Comparison of ENCODE assay signal across 8 cellular contexts in genomic region chr2:107916696-107917370, GRCh38.
A peak's percentile ranks its signal among the peaks of the same experiment; 100 is the strongest.
DNase-seq lines count a peak whose midpoint lies in the region; ATAC-seq, FAIRE-seq and TF ChIP-seq lines count a peak whose summit lies in the region.
"Not testable (repeated sequence)": the region's sequence is repeated elsewhere in the genome, so short reads cannot be mapped to it uniquely, and the experiment has no call there.

No MANE protein-coding gene starts in this region.

- H3K36me3 ChIP-seq in pancreas: not testable (repeated sequence)

- CTCF ChIA-PET in activated CD8-positive, alpha-beta memory T cell treated with anti-CD3 and anti-CD28 coated beads, Interleukin-2, amount 10 ng/mL, durations not matched to agents 7 days and 5 days (lab: Charles Lee): not testable (repeated sequence)

- not testable (repeated sequence) for H3K9me3 Mint-ChIP-seq in activated CD8-positive, alpha-beta memory T cell treated with anti-CD3 and anti-CD28 coated beads, Interleukin-2, amount 10 ng/mL, durations not matched to agents 7 days and 5 days (ENCODE audit: low read depth)

- H3K4me3 ChIP-seq in pancreas: not testable (repeated sequence)

- peak; percentile 85 for ATAC-seq in GM18498 (IDR thresholded peaks at IDR 0.05; ENCODE audit: unreplicated experiment)
- ATAC-seq in GM19035 (IDR thresholded peaks at IDR 0.05; ENCODE audit: unreplicated experiment): peak; percentile 84
- ATAC-seq in GM21367 (IDR thresholded peaks at IDR 0.05; ENCODE audit: unreplicated experiment): peak; percentile 53
- peak; percentile 89 for ATAC-seq in GM21723 (IDR thresholded peaks at IDR 0.05; ENCODE audit: unreplicated experiment)
- peak; percentile 88 for ATAC-seq in HG02798 (IDR thresholded peaks at IDR 0.05; ENCODE audit: poor library complexity, unreplicated experiment)
- ATAC-seq in HG03442 (IDR thresholded peaks at IDR 0.05; ENCODE audit: unreplicated experiment): peak; percentile 60
- ATAC-seq in activated CD8-positive, alpha-beta memory T cell treated with anti-CD3 and anti-CD28 coated beads, Interleukin-2, amount 10 ng/mL, durations not matched to agents 7 days and 5 days: peak; percentile 57
- ATAC-seq in pancreas: not testable (repeated sequence)

- DNase-seq in activated CD8-positive, alpha-beta memory T cell treated with anti-CD3 and anti-CD28 coated beads, Interleukin-2, amount 10 ng/mL, durations not matched to agents 7 days and 5 days; pancreas: not testable (repeated sequence)

- not testable (repeated sequence) for H3K9me3 ChIP-seq in pancreas

- 56 to 71% methylated on average over 1 of the region's 1 CpG for WGBS in pancreas, 2 donors

- peak; percentile 86 for FAIRE-seq in pancreas (lab: Jason Lieb, UNC)

- H3K4me1 Mint-ChIP-seq in activated CD8-positive, alpha-beta memory T cell treated with anti-CD3 and anti-CD28 coated beads, Interleukin-2, amount 10 ng/mL, durations not matched to agents 7 days and 5 days: not testable (repeated sequence)

- not testable (repeated sequence) for TF ChIP-seq CTCF in pancreas (IDR thresholded peaks at IDR 0.05)

- H3K4me1 ChIP-seq in pancreas: not testable (repeated sequence)

- intact Hi-C loops in pancreas (cut with DNase I): not testable (repeated sequence)

- H3K36me3 Mint-ChIP-seq in activated CD8-positive, alpha-beta memory T cell treated with anti-CD3 and anti-CD28 coated beads, Interleukin-2, amount 10 ng/mL, durations not matched to agents 7 days and 5 days: not testable (repeated sequence)

- H3K27me3 Mint-ChIP-seq in activated CD8-positive, alpha-beta memory T cell treated with anti-CD3 and anti-CD28 coated beads, Interleukin-2, amount 10 ng/mL, durations not matched to agents 7 days and 5 days: not testable (repeated sequence)

- peak overlapping the region; percentile 84 for H3K27ac Mint-ChIP-seq in activated CD8-positive, alpha-beta memory T cell treated with anti-CD3 and anti-CD28 coated beads, Interleukin-2, amount 10 ng/mL, durations not matched to agents 7 days and 5 days

- not testable (repeated sequence) for H3K27me3 ChIP-seq in pancreas

- H3K4me3 Mint-ChIP-seq in activated CD8-positive, alpha-beta memory T cell treated with anti-CD3 and anti-CD28 coated beads, Interleukin-2, amount 10 ng/mL, durations not matched to agents 7 days and 5 days: not testable (repeated sequence)

- not testable (repeated sequence) for H3K27ac ChIP-seq in pancreas
